In the genomic region with DNA sequence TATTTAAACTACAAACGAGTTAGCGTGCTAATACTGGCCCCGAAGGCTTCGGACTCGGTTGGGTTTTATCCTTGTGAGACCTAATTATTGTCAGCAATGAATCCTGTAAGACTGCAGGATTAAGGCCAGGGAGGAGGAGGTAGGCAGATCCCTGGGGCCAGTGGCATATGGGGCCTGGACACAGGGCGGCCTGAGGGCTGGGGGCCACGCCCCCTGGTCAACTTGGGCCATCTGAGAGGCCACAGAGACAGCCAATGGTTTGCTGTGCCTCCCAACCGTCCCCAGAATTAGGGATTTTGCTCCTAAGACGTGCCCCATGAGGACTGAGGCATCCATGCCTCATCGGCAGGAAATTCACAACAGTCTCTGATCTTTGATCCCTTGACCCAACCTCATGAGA, we compare ENCODE assay signal across 18 cellular contexts. TPM values are rescaled to one million over a fixed set of nuclear protein-coding genes. Genes with fewer than 3 reads are reported as not detected.
A peak's percentile ranks its signal among the peaks of the same experiment; 100 is the strongest.
DNase-seq lines count a peak whose midpoint lies in the region; ATAC-seq and TF ChIP-seq lines count a peak whose summit lies in the region.
"Had no signal": no experiment of that assay in that cellular context is flagged by ENCODE, and none has a peak within 500 bp of the region (broad histone marks: within the 10 kb centered on the region; RNA-seq: fewer than 3 reads in every experiment).

No MANE protein-coding gene starts in this region.

- H3K36me3 Mint-ChIP-seq in H9 (ENCODE audit: insufficient read depth in 1 of 3, low read depth in 3 of 3) (no peaks in the 10 kb centered on the region), endodermal cell (ENCODE audit: low read depth) (no peaks in the 10 kb centered on the region), neural progenitor cell (no peaks in the 10 kb centered on the region)
- no peaks in the 10 kb centered on the region for H3K36me3 Mint-ChIP-seq in stimulated activated effector memory CD8-positive, alpha-beta T cell treated with anti-CD3 and anti-CD28 coated beads, Interleukin-12 subunit alpha, Interleukin-12 subunit beta, amount 100 ng/mL, for 72 hours
- H3K36me3 Mint-ChIP-seq: CD14-positive monocyte; CD4-positive, alpha-beta memory T cell had no signal

- H3T11ph ChIP-seq in H9 (ENCODE audit: low read length): no peak overlapping the region

- peaks cover 2% of the 10 kb centered on the region for H4K20me1 ChIP-seq in H9 (ENCODE audit: control insufficient read depth, insufficient read depth, insufficient read length)
- no peaks in the 10 kb centered on the region for H4K20me1 ChIP-seq in neural progenitor cell (ENCODE audit: low read depth)
- H4K20me1 ChIP-seq: BLaER1 had no signal

- H3K36me3 ChIP-seq in WERI-Rb-1: no peaks in the 10 kb centered on the region
- no peaks in the 10 kb centered on the region for H3K36me3 ChIP-seq in endodermal cell (ENCODE audit: control insufficient read depth, insufficient read depth, low read length)
- no peaks in the 10 kb centered on the region for H3K36me3 ChIP-seq in neural progenitor cell
- H3K36me3 ChIP-seq: BLaER1, HAP-1 had no signal

- H2AFZ ChIP-seq in H9 (ENCODE audit: low read length) (no peak overlapping the region), neural progenitor cell (replicated peaks) (peak overlapping the region; percentile 22)

- H3K4me1 ChIP-seq in H9 (ENCODE audit: insufficient read depth, low read length): no peaks in the 10 kb centered on the region
- no peaks in the 10 kb centered on the region for H3K4me1 ChIP-seq in endodermal cell (ENCODE audit: control insufficient read depth, insufficient read depth, low read length)
- H3K4me1 ChIP-seq in neural progenitor cell: no peaks in the 10 kb centered on the region
- H3K4me1 ChIP-seq: BLaER1, HAP-1 had no signal

- no peak overlapping the region for H3K4ac ChIP-seq in H9 (ENCODE audit: low read depth, low read length)

- H4K91ac ChIP-seq in H9 (ENCODE audit: insufficient read length, low read depth, low read length): no peak overlapping the region

- no peak overlapping the region for H3K56ac ChIP-seq in H9 (ENCODE audit: insufficient read length, low read depth, low read length)

- DNase-seq in H9 (peak; percentile 39), WERI-Rb-1 (peak; percentile 91), endodermal cell (peak; percentile 56), neural progenitor cell (ENCODE audit: low spot score) (peak; percentile 20), NCI-H1694 (lab: John Stamatoyannopoulos, UW) (no peak)
- no peak for DNase-seq in stimulated activated effector memory CD8-positive, alpha-beta T cell treated with anti-CD3 and anti-CD28 coated beads, Interleukin-12 subunit alpha, Interleukin-12 subunit beta, amount 100 ng/mL, for 72 hours (ENCODE audit: low spot score in 2 of 2)
- DNase-seq in stimulated activated CD4-positive, alpha-beta T cell treated with anti-CD3 and anti-CD28 coated beads, Interleukin-4, amount 100 ng/mL, for 24 hours: no peak
- DNase-seq: 8988T; CD4-positive, alpha-beta memory T cell; DMS53; DND-41; EL had no signal

- no peak overlapping the region for H3K4me3 Mint-ChIP-seq in H9
- no peak overlapping the region for H3K4me3 Mint-ChIP-seq in endodermal cell
- H3K4me3 Mint-ChIP-seq in neural progenitor cell: no peak overlapping the region
- no peak overlapping the region for H3K4me3 Mint-ChIP-seq in stimulated activated effector memory CD8-positive, alpha-beta T cell treated with anti-CD3 and anti-CD28 coated beads, Interleukin-12 subunit alpha, Interleukin-12 subunit beta, amount 100 ng/mL, for 72 hours
- H3K4me3 Mint-ChIP-seq: CD14-positive monocyte; CD4-positive, alpha-beta memory T cell had no signal

- H3K4me1 Mint-ChIP-seq in H9 (peaks cover 0 to 5% of the 10 kb centered on the region in 2 experiments; a peak in 1 of 4 replicates), endodermal cell (no peaks in the 10 kb centered on the region), neural progenitor cell (peaks cover 19% of the 10 kb centered on the region)
- no peaks in the 10 kb centered on the region for H3K4me1 Mint-ChIP-seq in stimulated activated effector memory CD8-positive, alpha-beta T cell treated with anti-CD3 and anti-CD28 coated beads, Interleukin-12 subunit alpha, Interleukin-12 subunit beta, amount 100 ng/mL, for 72 hours
- H3K4me1 Mint-ChIP-seq: CD14-positive monocyte had no signal

- H2BK15ac ChIP-seq in H9 (ENCODE audit: low read depth, low read length): no peak overlapping the region

- no peak overlapping the region for H2BK12ac ChIP-seq in H9 (ENCODE audit: insufficient read length, low read depth, low read length)

- no peaks in the 10 kb centered on the region for H3K79me1 ChIP-seq in H9 (ENCODE audit: insufficient read depth, low read depth, low read length, poor library complexity, severe bottlenecking)

- no peak overlapping the region for H3K14ac ChIP-seq in H9 (ENCODE audit: insufficient read depth, low read length)

- TF ChIP-seq CTCF in H9 (conservative IDR thresholded peaks at IDR 0.05) (no peak), WERI-Rb-1 (IDR thresholded peaks at IDR 0.05; ENCODE audit: low read depth, low read length) (no peak), endodermal cell (conservative IDR thresholded peaks at IDR 0.05) (no peak), neural progenitor cell (IDR thresholded peaks at IDR 0.05) (no peak)

- H3K9me3 ChIP-seq in H9 (ENCODE audit: control insufficient read depth, low read depth, low read length) (no peaks in the 10 kb centered on the region), WERI-Rb-1 (ENCODE audit: severe bottlenecking) (no peaks in the 10 kb centered on the region), endodermal cell (ENCODE audit: control insufficient read depth, low read length) (no peaks in the 10 kb centered on the region), neural progenitor cell (ENCODE audit: low read depth) (no peaks in the 10 kb centered on the region)
- H3K9me3 ChIP-seq: BLaER1, HAP-1 had no signal

- H3K9me3 Mint-ChIP-seq in H9 (no peaks in the 10 kb centered on the region; a peak in 1 of 5 replicates), endodermal cell (no peaks in the 10 kb centered on the region), neural progenitor cell (no peaks in the 10 kb centered on the region)
- H3K9me3 Mint-ChIP-seq in stimulated activated effector memory CD8-positive, alpha-beta T cell treated with anti-CD3 and anti-CD28 coated beads, Interleukin-12 subunit alpha, Interleukin-12 subunit beta, amount 100 ng/mL, for 72 hours: no peaks in the 10 kb centered on the region
- H3K9me3 Mint-ChIP-seq: CD4-positive, alpha-beta memory T cell had no signal

- ATAC-seq in stimulated activated effector memory CD8-positive, alpha-beta T cell treated with anti-CD3 and anti-CD28 coated beads, Interleukin-12 subunit alpha, Interleukin-12 subunit beta, amount 100 ng/mL, for 72 hours: no peak
- ATAC-seq: GM12878, HepG2 had no signal

- no peaks in the 10 kb centered on the region for H3F3A ChIP-seq in neural progenitor cell (ENCODE audit: low read depth)

- H3K79me2 ChIP-seq in H9 (ENCODE audit: insufficient read depth, low read length): no peaks in the 10 kb centered on the region
- H3K79me2 ChIP-seq in neural progenitor cell (ENCODE audit: low read depth): no peaks in the 10 kb centered on the region

- H3K18ac ChIP-seq in H9 (ENCODE audit: insufficient read length, low read depth, low read length): no peak overlapping the region

- no peak overlapping the region for H3K4me2 ChIP-seq in H9 (ENCODE audit: insufficient read depth, insufficient read length, low read length)
- no peak overlapping the region for H3K4me2 ChIP-seq in neural progenitor cell
- H3K4me2 ChIP-seq: BLaER1 had no signal

- H2BK120ac ChIP-seq in H9 (ENCODE audit: low read depth, low read length, poor library complexity, severe bottlenecking): no peak overlapping the region

- H3K4me3 ChIP-seq in WERI-Rb-1 (ENCODE audit: low read depth, low read length) (no peak overlapping the region), endodermal cell (ENCODE audit: low read length) (no peak overlapping the region), neural progenitor cell (no peak overlapping the region)
- H3K4me3 ChIP-seq: BLaER1, GM12878, HAP-1 had no signal

- no peak overlapping the region for H2AK5ac ChIP-seq in H9 (ENCODE audit: insufficient read length, low read length)

- H3K27me3 ChIP-seq in H9 (ENCODE audit: insufficient read depth, low read length) (no peaks in the 10 kb centered on the region; the same call in 1 of the 2 replicates), WERI-Rb-1 (ENCODE audit: insufficient read depth, low read depth, severe bottlenecking) (no peaks in the 10 kb centered on the region), endodermal cell (ENCODE audit: control insufficient read depth, insufficient read depth, low read length, poor library complexity, severe bottlenecking) (no peaks in the 10 kb centered on the region), neural progenitor cell (no peaks in the 10 kb centered on the region)
- H3K27me3 ChIP-seq: BLaER1 had no signal

- no peak overlapping the region for H2BK20ac ChIP-seq in H9 (ENCODE audit: low read depth, low read length, poor library complexity, severe bottlenecking)

- H3K23ac ChIP-seq in H9 (ENCODE audit: insufficient read length, low read depth, low read length): no peak overlapping the region

- H4K5ac ChIP-seq in H9 (ENCODE audit: insufficient read length, low read depth, low read length): no peak overlapping the region

- H3K27ac Mint-ChIP-seq in H9: no peak overlapping the region
- H3K27ac Mint-ChIP-seq in endodermal cell: no peak overlapping the region
- H3K27ac Mint-ChIP-seq in neural progenitor cell: peak overlapping the region; percentile 85
- H3K27ac Mint-ChIP-seq in stimulated activated effector memory CD8-positive, alpha-beta T cell treated with anti-CD3 and anti-CD28 coated beads, Interleukin-12 subunit alpha, Interleukin-12 subunit beta, amount 100 ng/mL, for 72 hours: no peak overlapping the region
- H3K27ac Mint-ChIP-seq: CD14-positive monocyte; CD4-positive, alpha-beta memory T cell had no signal

- H3K9ac ChIP-seq in H9 (ENCODE audit: extremely low read depth, insufficient read length, low read length): no peak overlapping the region
- H3K9ac ChIP-seq in endodermal cell (ENCODE audit: extremely low read depth, low read length, poor library complexity, severe bottlenecking): no peak overlapping the region
- H3K9ac ChIP-seq in neural progenitor cell: no peak overlapping the region
- H3K9ac ChIP-seq: BLaER1 had no signal

- H3K27me3 Mint-ChIP-seq in H9 (ENCODE audit: low read depth): peaks cover 10% of the 10 kb centered on the region
- no peaks in the 10 kb centered on the region for H3K27me3 Mint-ChIP-seq in endodermal cell (ENCODE audit: insufficient read depth)
- peaks cover 7% of the 10 kb centered on the region for H3K27me3 Mint-ChIP-seq in neural progenitor cell (ENCODE audit: insufficient read depth, low read depth)

- no peak overlapping the region for H2BK5ac ChIP-seq in H9 (ENCODE audit: insufficient read length, low read length)

- no peak overlapping the region for H4K8ac ChIP-seq in H9 (replicated peaks; ENCODE audit: insufficient read length, low read depth, low read length)

- H3K23me2 ChIP-seq in H9 (ENCODE audit: insufficient read length, low read depth, low read length, poor library complexity, severe bottlenecking): no peaks in the 10 kb centered on the region

- WGBS in H9 (ENCODE audit: extremely low coverage, insufficient read length, low lambda C conversion rate): no CpG with 5 or more reads among the region's 10 CpGs
- 80 to 83% methylated on average over 5 to 10 of the region's 10 CpGs for WGBS in endodermal cell (ENCODE audit: insufficient coverage in 1 of 2, insufficient read length in 1 of 2), 2 experiments

- H3K27ac ChIP-seq in H9 (ENCODE audit: insufficient read length, low read depth, low read length): no peak overlapping the region
- peak overlapping the region; percentile 82 for H3K27ac ChIP-seq in WERI-Rb-1
- peak overlapping the region; percentile 24 for H3K27ac ChIP-seq in endodermal cell (ENCODE audit: low read depth, low read length)
- H3K27ac ChIP-seq in neural progenitor cell: no peak overlapping the region
- H3K27ac ChIP-seq: BLaER1 had no signal

RNA-seq across cellular contexts. Expression of a gene that starts 31.1 kb away (rescaled TPM):
- 3.5 and 3.6 TPM in 2 replicates for total RNA-seq in H9 (2021)
- total RNA-seq in endodermal cell: 10 to 100 TPM in 1 of 2 donors, 1 to 10 TPM in 1; 9.6 to 11.6 TPM
- polyA plus RNA-seq in endodermal cell (2013, experiment 1 of 2): 31.3 TPM
- 26.0 TPM for polyA plus RNA-seq in endodermal cell (2013, experiment 2 of 2)
- total RNA-seq in neural progenitor cell (ENCODE audit: low replicate concordance): 2.0 and 3.4 TPM in 2 replicates
- total RNA-seq: G401 had no signal
- polyA plus RNA-seq: CD14-positive monocyte had no signal

Comparison
In these comparisons a context has a peak if more than half of its experiments do, and no peak if none do; other contexts are left out.
1. DNase-seq: peak in H9 (single experiment), WERI-Rb-1 (single experiment), endodermal cell (single experiment) and neural progenitor cell (single experiment); none in stimulated activated effector memory CD8-positive, alpha-beta T cell treated with anti-CD3 and anti-CD28 coated beads, Interleukin-12 subunit alpha, Interleukin-12 subunit beta, amount 100 ng/mL, for 72 hours (0 of 2), stimulated activated CD4-positive, alpha-beta T cell treated with anti-CD3 and anti-CD28 coated beads, Interleukin-4, amount 100 ng/mL, for 24 hours (single experiment) and NCI-H1694 (single experiment).
2. H3K27ac ChIP-seq: peak in WERI-Rb-1 (single experiment) and endodermal cell (single experiment); none in H9 (single experiment) and neural progenitor cell (single experiment).